24 cellular contexts compared by ENCODE assay signal in the genomic region with DNA sequence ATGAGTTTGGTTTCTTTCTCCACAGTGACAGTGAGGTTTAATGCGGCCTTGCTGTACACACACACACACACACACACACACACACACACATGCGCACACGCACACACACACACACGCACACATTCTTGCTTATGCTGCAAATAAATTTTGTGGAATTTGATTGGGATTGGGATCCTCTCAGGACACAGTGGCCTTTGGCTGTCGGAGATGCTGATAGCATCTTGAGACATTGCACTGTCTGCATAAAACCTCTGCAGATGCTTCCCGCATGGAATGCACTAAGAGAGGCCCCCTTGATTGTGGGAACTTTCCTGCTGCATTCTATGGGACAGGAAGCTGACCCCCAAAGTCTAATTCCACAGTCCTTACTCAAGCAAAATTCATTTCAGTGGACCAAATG.
"Had no signal": no experiment of that assay in that cellular context is flagged by ENCODE, and none has a peak within 500 bp of the region (broad histone marks: within the 10 kb centered on the region; RNA-seq: fewer than 3 reads in every experiment).

No MANE protein-coding gene starts in this region.

- H3K27ac ChIP-seq: epithelial cell of prostate, esophagus muscularis mucosa, gastroesophageal sphincter, sigmoid colon, skin epidermis, suprapubic skin, thyroid gland, upper lobe of right lung had no signal

- H3K4me3 ChIP-seq: esophagus muscularis mucosa, gastroesophageal sphincter, lung, mucosa of descending colon, sigmoid colon, skin epidermis, suprapubic skin, thyroid gland, upper lobe of right lung had no signal

- H3K4me3 Mint-ChIP-seq: dendritic cell treated with granulocyte-macrophage colony-stimulating factor and Interleukin-4, amounts not matched to agents 40 ng/mL and 50 ng/mL, for 4 days; effector memory CD8-positive, alpha-beta T cell; naive thymus-derived CD8-positive, alpha-beta T cell; stimulated activated effector memory CD8-positive, alpha-beta T cell treated with anti-CD3 and anti-CD28 coated beads, Interleukin-12 subunit alpha, Interleukin-12 subunit beta, amount 100 ng/mL, for 72 hours had no signal

- H3K9me3 ChIP-seq: esophagus muscularis mucosa, gastroesophageal sphincter, mucosa of descending colon, sigmoid colon, suprapubic skin, thyroid gland, upper lobe of right lung had no signal

- ATAC-seq: effector memory CD8-positive, alpha-beta T cell; gastroesophageal sphincter; left colon; mucosa of descending colon; naive thymus-derived CD8-positive, alpha-beta T cell; stimulated activated effector memory CD8-positive, alpha-beta T cell treated with anti-CD3 and anti-CD28 coated beads, Interleukin-12 subunit alpha, Interleukin-12 subunit beta, amount 100 ng/mL, for 72 hours; stimulated activated naive CD8-positive, alpha-beta T cell treated with anti-CD3 and anti-CD28 coated beads, Interleukin-15, Interleukin-2, amounts not matched to agents 100 U/mL and 50 U/mL, for 24 hours had no signal

- H3K36me3 ChIP-seq: gastroesophageal sphincter, sigmoid colon, suprapubic skin, thyroid gland, upper lobe of right lung had no signal

- DNase-seq: effector memory CD8-positive, alpha-beta T cell; foreskin fibroblast; glutamatergic neuron; left colon; left ventricle myocardium superior; mucosa of descending colon; naive thymus-derived CD8-positive, alpha-beta T cell; posterior cingulate gyrus; sigmoid colon; stimulated activated CD4-positive, alpha-beta T cell treated with anti-CD3 and anti-CD28 coated beads, Interleukin-12 subunit alpha, Interleukin-12 subunit beta, amount 100 ng/mL, for 4 hours; stimulated activated CD4-positive, alpha-beta T cell treated with anti-CD3 and anti-CD28 coated beads, Interleukin-2, amount 100 ng/mL, for 48 hours; stimulated activated CD8-positive, alpha-beta memory T cell treated with anti-CD3 and anti-CD28 coated beads, Interleukin-4, amount 100 ng/mL, for 48 hours; stimulated activated naive CD8-positive, alpha-beta T cell treated with anti-CD3 and anti-CD28 coated beads, Interleukin-15, Interleukin-2, amounts not matched to agents 100 U/mL and 50 U/mL, for 24 hours; thyroid gland; upper lobe of right lung had no signal

- H3K36me3 Mint-ChIP-seq: naive thymus-derived CD8-positive, alpha-beta T cell; stimulated activated effector memory CD8-positive, alpha-beta T cell treated with anti-CD3 and anti-CD28 coated beads, Interleukin-12 subunit alpha, Interleukin-12 subunit beta, amount 100 ng/mL, for 72 hours had no signal

- H3K27me3 ChIP-seq: gastroesophageal sphincter, sigmoid colon, thyroid gland, upper lobe of right lung had no signal

- H3K4me1 ChIP-seq: esophagus muscularis mucosa, gastroesophageal sphincter, suprapubic skin, upper lobe of right lung had no signal

- FAIRE-seq: colon had no signal

- H3K27ac Mint-ChIP-seq: dendritic cell treated with granulocyte-macrophage colony-stimulating factor and Interleukin-4, amounts not matched to agents 40 ng/mL and 50 ng/mL, for 4 days; effector memory CD8-positive, alpha-beta T cell; naive thymus-derived CD8-positive, alpha-beta T cell; stimulated activated effector memory CD8-positive, alpha-beta T cell treated with anti-CD3 and anti-CD28 coated beads, Interleukin-12 subunit alpha, Interleukin-12 subunit beta, amount 100 ng/mL, for 72 hours had no signal

- H3K9me3 Mint-ChIP-seq: dendritic cell treated with granulocyte-macrophage colony-stimulating factor and Interleukin-4, amounts not matched to agents 40 ng/mL and 50 ng/mL, for 4 days; effector memory CD8-positive, alpha-beta T cell; naive thymus-derived CD8-positive, alpha-beta T cell; stimulated activated effector memory CD8-positive, alpha-beta T cell treated with anti-CD3 and anti-CD28 coated beads, Interleukin-12 subunit alpha, Interleukin-12 subunit beta, amount 100 ng/mL, for 72 hours had no signal
